1 cellular context compared by ENCODE assay signal in genomic region chr19:2045501-2046045, GRCh38.
TF ChIP-seq lines count a peak whose summit lies in the region.

No MANE protein-coding gene starts in this region.

TF ChIP-seq in IMR-90, 13 proteins besides CTCF, POLR2A, EP300 and RAD21 (continued from another document):
- TF ChIP-seq ELK1 (IDR thresholded peaks at IDR 0.05; ENCODE audit: borderline replicate concordance, low read depth, low read length) (no peak), RFX5 (IDR thresholded peaks at IDR 0.05; ENCODE audit: low read depth, low read length) (no peak), MXI1 (IDR thresholded peaks at IDR 0.05; ENCODE audit: borderline replicate concordance, low read depth, low read length) (no peak), USF2 (IDR thresholded peaks at IDR 0.05; ENCODE audit: low read depth, low read length) (no peak), RCOR1 (IDR thresholded peaks at IDR 0.05; ENCODE audit: insufficient replicate concordance, low read length) (no peak), MAFK (IDR thresholded peaks at IDR 0.05; ENCODE audit: low read depth, low read length) (no peak), NFE2L2 (IDR thresholded peaks at IDR 0.05; ENCODE audit: low read depth, low read length) (no peak), FOS (IDR thresholded peaks at IDR 0.05; ENCODE audit: low read depth, low read length) (no peak), CHD1 (IDR thresholded peaks at IDR 0.05; ENCODE audit: low read depth, low read length) (no peak), MAZ (IDR thresholded peaks at IDR 0.05; ENCODE audit: borderline replicate concordance, low read depth, low read length) (no peak)
